18 cellular contexts compared by ENCODE assay signal in genomic region chr2:240137596-240138274, GRCh38. TPM values are rescaled to one million over a fixed set of nuclear protein-coding genes. Genes with fewer than 3 reads are reported as not detected.
A peak's percentile ranks its signal among the peaks of the same experiment; 100 is the strongest.
DNase-seq lines count a peak whose midpoint lies in the region; ATAC-seq and TF ChIP-seq lines count a peak whose summit lies in the region.
"Had no signal": no experiment of that assay in that cellular context is flagged by ENCODE, and none has a peak within 500 bp of the region (broad histone marks: within the 10 kb centered on the region; RNA-seq: fewer than 3 reads in every experiment).

No MANE protein-coding gene starts in this region.

- ATAC-seq in CD8-positive, alpha-beta T cell, result no peak
- no peak for ATAC-seq in central memory CD8-positive, alpha-beta T cell (replicated peaks; ENCODE audit: extremely low read depth, poor library complexity, severe bottlenecking)
- ATAC-seq in HG03565 (IDR thresholded peaks at IDR 0.05; ENCODE audit: unreplicated experiment) (no peak), HG03342 (IDR thresholded peaks at IDR 0.05; ENCODE audit: unreplicated experiment) (no peak)

- POLR2A ChIA-PET in CD8-positive, alpha-beta T cell (lab: Charles Lee), result no interaction called here

- H3K4me3 Mint-ChIP-seq in CD8-positive, alpha-beta T cell, result peak overlapping the region; percentile 66
- peak overlapping the region; percentile 92 for H3K4me3 Mint-ChIP-seq in central memory CD8-positive, alpha-beta T cell
- H3K4me3 Mint-ChIP-seq in nephron progenitor cell, result peak overlapping the region; percentile 92

- peak; percentile 6 for DNase-seq in 8988T
- DNase-seq in CD8-positive, alpha-beta T cell, result no peak
- no peak for DNase-seq in central memory CD8-positive, alpha-beta T cell (ENCODE audit: low spot score in 2 of 2)
- no peak for DNase-seq in nephron progenitor cell
- DNase-seq in medulla oblongata (ENCODE audit: extremely low spot score), result no peak
- DNase-seq in HuH-7.5 (ENCODE audit: low spot score), result no peak
- DNase-seq: C1 segment of cervical spinal cord; effector memory CD4-positive, alpha-beta T cell; foreskin fibroblast; midbrain; NCI-H1092 had no signal

- no peak overlapping the region for H3K27ac ChIP-seq in CD8-positive, alpha-beta T cell (ENCODE audit: low read depth, low read length)
- H3K27ac ChIP-seq: breast epithelium, SJSA1, vagina, VCaP had no signal

- peaks cover 16% of the 10 kb centered on the region for H3K4me1 ChIP-seq in CD8-positive, alpha-beta T cell (ENCODE audit: insufficient read depth, low read length)

- no peak overlapping the region for H3K27ac Mint-ChIP-seq in CD8-positive, alpha-beta T cell
- H3K27ac Mint-ChIP-seq in central memory CD8-positive, alpha-beta T cell (ENCODE audit: low read depth), result no peak overlapping the region
- H3K27ac Mint-ChIP-seq in nephron progenitor cell, result no peak overlapping the region

- intact Hi-C loops in CD8-positive, alpha-beta T cell (cut with DNase I, micrococcal nuclease), result loop anchor here in 1 of 2 experiments (5.0 kb wide), 2 partner anchors 300 to 735 kb away; partner anchors contain the start of genes GPC1 and HDAC4

- H3K27me3 Mint-ChIP-seq in CD8-positive, alpha-beta T cell (ENCODE audit: low read depth), result peaks cover 4% of the 10 kb centered on the region
- H3K27me3 Mint-ChIP-seq in central memory CD8-positive, alpha-beta T cell, result peaks cover 11% of the 10 kb centered on the region
- peaks cover 40% of the 10 kb centered on the region for H3K27me3 Mint-ChIP-seq in nephron progenitor cell (ENCODE audit: low read depth, poor library complexity)

- H3K9me3 ChIP-seq in CD8-positive, alpha-beta T cell (ENCODE audit: low read length), result no peaks in the 10 kb centered on the region
- H3K9me3 ChIP-seq: breast epithelium, SJSA1, vagina had no signal

- no peaks in the 10 kb centered on the region for H3K9me3 Mint-ChIP-seq in CD8-positive, alpha-beta T cell
- no peaks in the 10 kb centered on the region for H3K9me3 Mint-ChIP-seq in central memory CD8-positive, alpha-beta T cell
- H3K9me3 Mint-ChIP-seq in nephron progenitor cell, result no peaks in the 10 kb centered on the region

- H3K4me3 ChIP-seq in CD8-positive, alpha-beta T cell (ENCODE audit: low read depth, low read length), result no peak overlapping the region
- H3K4me3 ChIP-seq: SJSA1 had no signal

- peaks cover 3% of the 10 kb centered on the region for H3K36me3 ChIP-seq in CD8-positive, alpha-beta T cell (ENCODE audit: insufficient read depth, low read length)
- H3K36me3 ChIP-seq: breast epithelium had no signal

- no peak for TF ChIP-seq CTCF in CD8-positive, alpha-beta T cell (IDR thresholded peaks at IDR 0.05)
- no peak for TF ChIP-seq CTCF in nephron progenitor cell (IDR thresholded peaks at IDR 0.05)

- peaks cover 27% of the 10 kb centered on the region for H3K4me1 Mint-ChIP-seq in CD8-positive, alpha-beta T cell (ENCODE audit: low read depth)
- H3K4me1 Mint-ChIP-seq in central memory CD8-positive, alpha-beta T cell, result peaks cover 26% of the 10 kb centered on the region
- peaks cover 54% of the 10 kb centered on the region for H3K4me1 Mint-ChIP-seq in nephron progenitor cell

- H3K36me3 Mint-ChIP-seq in CD8-positive, alpha-beta T cell, result peaks cover 21% of the 10 kb centered on the region
- H3K36me3 Mint-ChIP-seq in central memory CD8-positive, alpha-beta T cell (ENCODE audit: insufficient read depth), result peaks cover 12% of the 10 kb centered on the region
- H3K36me3 Mint-ChIP-seq in nephron progenitor cell (ENCODE audit: low read depth), result peaks cover 5% of the 10 kb centered on the region

- CTCF ChIA-PET in CD8-positive, alpha-beta T cell (lab: Charles Lee), result interaction anchor here (8.8 kb wide), 1 partner anchor 78 kb away, joined by 141 read pairs; no protein-coding TSS in a partner anchor

- H3K27me3 ChIP-seq in CD8-positive, alpha-beta T cell (ENCODE audit: insufficient read depth, low read length), result no peaks in the 10 kb centered on the region
- H3K27me3 ChIP-seq: breast epithelium, vagina had no signal

RNA-seq across cellular contexts. Expression of gene COPS9, which starts 1.6 kb away (rescaled TPM):
- 10 to 100 TPM; 56.4 to 59.6 TPM for total RNA-seq in CD8-positive, alpha-beta T cell

RNA-seq across cellular contexts. Expression of gene OTOS, which starts 2.7 kb away (rescaled TPM):
- not detected for total RNA-seq in CD8-positive, alpha-beta T cell
- total RNA-seq: breast epithelium, renal cortical epithelial cell, SJSA1, vagina had no signal
